ENCODE assay signal across 24 cellular contexts in the genomic region with DNA sequence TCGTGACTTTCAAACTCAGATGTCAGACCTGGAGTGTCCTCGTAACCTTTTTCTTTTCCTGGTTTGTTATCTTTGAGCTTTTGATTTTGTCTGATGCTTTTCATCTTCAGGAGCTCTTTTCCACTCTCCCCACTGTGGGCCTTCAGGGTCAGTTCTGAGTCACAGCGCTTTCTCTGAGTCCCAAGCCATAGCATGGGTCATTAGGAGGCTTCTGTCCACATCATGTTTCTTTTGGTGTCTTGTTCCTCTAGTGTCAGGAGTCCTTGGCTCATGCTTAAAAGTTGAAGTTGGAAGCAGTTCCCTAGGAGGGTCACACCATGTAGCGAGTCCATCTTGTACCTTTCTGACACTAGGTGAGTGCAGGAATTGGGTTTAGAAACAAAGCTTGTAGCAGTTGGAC. TPM values are rescaled to one million over a fixed set of nuclear protein-coding genes. Genes with fewer than 3 reads are reported as not detected.
DNase-seq lines count a peak whose midpoint lies in the region; ATAC-seq and TF ChIP-seq lines count a peak whose summit lies in the region.
"Had no signal": no experiment of that assay in that cellular context is flagged by ENCODE, and none has a peak within 500 bp of the region (broad histone marks: within the 10 kb centered on the region; RNA-seq: fewer than 3 reads in every experiment).

No MANE protein-coding gene starts in this region.

- no peaks in the 10 kb centered on the region for H3K4me1 ChIP-seq in mesodermal cell (ENCODE audit: control insufficient read depth, insufficient read depth, low read length, poor library complexity, severe bottlenecking)
- H3K4me1 ChIP-seq: left ventricle myocardium inferior had no signal

- no peak for DNase-seq in activated naive CD8-positive, alpha-beta T cell treated with anti-CD3 and anti-CD28 coated beads for 36 hours
- DNase-seq in activated naive CD8-positive, alpha-beta T cell treated with anti-CD3 and anti-CD28 coated beads, Interleukin-2, amount 50 U/mL, for 24 hours: no peak
- DNase-seq in activated T-helper 2 cell treated with anti-CD3 and anti-CD28 coated beads, Interferon-gamma antibody, Interleukin-2, Interleukin-4, amounts not matched to agents 10 μg/mL and 5 μg/mL and 100 μg/mL, durations not matched to agents 14 hours and 24 hours and 36 hours (ENCODE audit: low spot score): no peak
- DNase-seq in type B pancreatic cell (ENCODE audit: extremely low spot score, unreplicated experiment) (no peak), NCI-H1417 (lab: John Stamatoyannopoulos, UW) (no peak), HK-2 (ENCODE audit: unreplicated experiment) (no peak)
- DNase-seq: activated CD4-positive, alpha-beta T cell treated with anti-CD3 and anti-CD28 coated beads for 1 hour; C1 segment of cervical spinal cord; effector memory CD4-positive, alpha-beta T cell; esophagus squamous epithelium; HCEC 1CT; hypothalamus; left ventricle myocardium inferior; midbrain; NCI-H1105 treated with DMSO at 0.1 percent for 48 hours; NCI-H2029 treated with DMSO at 0.1 percent for 48 hours; NCI-H226; stimulated activated CD4-positive, alpha-beta T cell treated with anti-CD3 and anti-CD28 coated beads, Interleukin-15, amount 100 ng/mL, for 24 hours; substantia nigra had no signal

- TF ChIP-seq CTCF in type B pancreatic cell (conservative IDR thresholded peaks at IDR 0.05): no peak

- H3K9me3 Mint-ChIP-seq in activated naive CD8-positive, alpha-beta T cell treated with anti-CD3 and anti-CD28 coated beads for 36 hours: no peaks in the 10 kb centered on the region
- H3K9me3 Mint-ChIP-seq in activated naive CD8-positive, alpha-beta T cell treated with anti-CD3 and anti-CD28 coated beads, Interleukin-2, amount 50 U/mL, for 24 hours: no peaks in the 10 kb centered on the region
- H3K9me3 Mint-ChIP-seq in activated T-helper 2 cell treated with anti-CD3 and anti-CD28 coated beads, Interferon-gamma antibody, Interleukin-2, Interleukin-4, amounts not matched to agents 10 μg/mL and 5 μg/mL and 100 μg/mL, durations not matched to agents 14 hours and 24 hours and 36 hours: no peaks in the 10 kb centered on the region
- H3K9me3 Mint-ChIP-seq in type B pancreatic cell: no peaks in the 10 kb centered on the region
- H3K9me3 Mint-ChIP-seq: brain; nephron; T-helper 1 cell treated with Interleukin-12 subunit alpha and Interleukin-12 subunit beta and Interleukin-4 antibody, amounts not matched to agents 30 μg/mL and 1 μg/mL, for 36 hours had no signal

- H3K4me3 ChIP-seq in mesodermal cell (ENCODE audit: extremely low read depth, insufficient read depth, low read length, poor library complexity, severe bottlenecking): no peak overlapping the region
- H3K4me3 ChIP-seq: esophagus squamous epithelium, left ventricle myocardium inferior had no signal

- H3K4me1 Mint-ChIP-seq in activated naive CD8-positive, alpha-beta T cell treated with anti-CD3 and anti-CD28 coated beads for 36 hours: no peaks in the 10 kb centered on the region
- H3K4me1 Mint-ChIP-seq in activated naive CD8-positive, alpha-beta T cell treated with anti-CD3 and anti-CD28 coated beads, Interleukin-2, amount 50 U/mL, for 24 hours: no peaks in the 10 kb centered on the region
- H3K4me1 Mint-ChIP-seq in activated T-helper 2 cell treated with anti-CD3 and anti-CD28 coated beads, Interferon-gamma antibody, Interleukin-2, Interleukin-4, amounts not matched to agents 10 μg/mL and 5 μg/mL and 100 μg/mL, durations not matched to agents 14 hours and 24 hours and 36 hours (ENCODE audit: low read depth): no peaks in the 10 kb centered on the region
- no peaks in the 10 kb centered on the region for H3K4me1 Mint-ChIP-seq in type B pancreatic cell (ENCODE audit: unreplicated experiment)
- H3K4me1 Mint-ChIP-seq: brain, nephron had no signal

- ATAC-seq in activated naive CD8-positive, alpha-beta T cell treated with anti-CD3 and anti-CD28 coated beads, Interleukin-2, amount 50 U/mL, for 24 hours: no peak
- ATAC-seq in HG02938 (IDR thresholded peaks at IDR 0.05; ENCODE audit: unreplicated experiment): no peak

- intact Hi-C loops in activated T-helper 2 cell treated with anti-CD3 and anti-CD28 coated beads, Interferon-gamma antibody, Interleukin-2, Interleukin-4, amounts not matched to agents 10 μg/mL and 5 μg/mL and 100 μg/mL, durations not matched to agents 14 hours and 24 hours and 36 hours (cut with micrococcal nuclease): no loop called here

- H3K27ac Mint-ChIP-seq in activated naive CD8-positive, alpha-beta T cell treated with anti-CD3 and anti-CD28 coated beads for 36 hours: peak overlapping the region; percentile 11
- H3K27ac Mint-ChIP-seq in activated naive CD8-positive, alpha-beta T cell treated with anti-CD3 and anti-CD28 coated beads, Interleukin-2, amount 50 U/mL, for 24 hours: no peak overlapping the region
- peak overlapping the region; percentile 3 for H3K27ac Mint-ChIP-seq in activated T-helper 2 cell treated with anti-CD3 and anti-CD28 coated beads, Interferon-gamma antibody, Interleukin-2, Interleukin-4, amounts not matched to agents 10 μg/mL and 5 μg/mL and 100 μg/mL, durations not matched to agents 14 hours and 24 hours and 36 hours
- H3K27ac Mint-ChIP-seq in type B pancreatic cell: peak overlapping the region; percentile 46
- H3K27ac Mint-ChIP-seq: T-helper 1 cell treated with Interleukin-12 subunit alpha and Interleukin-12 subunit beta and Interleukin-4 antibody, amounts not matched to agents 30 μg/mL and 1 μg/mL, for 36 hours had no signal

- WGBS in mesodermal cell (ENCODE audit: insufficient coverage in 2 of 2), 2 experiments: 95 to 100% methylated on average over 1 to 3 of the region's 4 CpGs

- peaks cover 96% of the 10 kb centered on the region for H3K36me3 ChIP-seq in mesodermal cell (ENCODE audit: control insufficient read depth, insufficient read depth, low read length)

- no peak overlapping the region for H3K4me3 Mint-ChIP-seq in activated naive CD8-positive, alpha-beta T cell treated with anti-CD3 and anti-CD28 coated beads for 36 hours
- no peak overlapping the region for H3K4me3 Mint-ChIP-seq in activated naive CD8-positive, alpha-beta T cell treated with anti-CD3 and anti-CD28 coated beads, Interleukin-2, amount 50 U/mL, for 24 hours
- H3K4me3 Mint-ChIP-seq in activated T-helper 2 cell treated with anti-CD3 and anti-CD28 coated beads, Interferon-gamma antibody, Interleukin-2, Interleukin-4, amounts not matched to agents 10 μg/mL and 5 μg/mL and 100 μg/mL, durations not matched to agents 14 hours and 24 hours and 36 hours (ENCODE audit: low read depth): no peak overlapping the region
- no peak overlapping the region for H3K4me3 Mint-ChIP-seq in type B pancreatic cell
- H3K4me3 Mint-ChIP-seq: brain; nephron; T-helper 1 cell treated with Interleukin-12 subunit alpha and Interleukin-12 subunit beta and Interleukin-4 antibody, amounts not matched to agents 30 μg/mL and 1 μg/mL, for 36 hours had no signal

- no peaks in the 10 kb centered on the region for H3K27me3 Mint-ChIP-seq in activated naive CD8-positive, alpha-beta T cell treated with anti-CD3 and anti-CD28 coated beads for 36 hours
- no peaks in the 10 kb centered on the region for H3K27me3 Mint-ChIP-seq in activated naive CD8-positive, alpha-beta T cell treated with anti-CD3 and anti-CD28 coated beads, Interleukin-2, amount 50 U/mL, for 24 hours
- no peaks in the 10 kb centered on the region for H3K27me3 Mint-ChIP-seq in activated T-helper 2 cell treated with anti-CD3 and anti-CD28 coated beads, Interferon-gamma antibody, Interleukin-2, Interleukin-4, amounts not matched to agents 10 μg/mL and 5 μg/mL and 100 μg/mL, durations not matched to agents 14 hours and 24 hours and 36 hours (ENCODE audit: low read depth)
- H3K27me3 Mint-ChIP-seq in type B pancreatic cell: no peaks in the 10 kb centered on the region

- H3K27ac ChIP-seq in mesodermal cell (ENCODE audit: low read depth, low read length, severe bottlenecking): peak overlapping the region; percentile 36
- H3K27ac ChIP-seq: left ventricle myocardium inferior had no signal

- H3K9me3 ChIP-seq in mesodermal cell (ENCODE audit: control insufficient read depth, low read length): no peaks in the 10 kb centered on the region
- H3K9me3 ChIP-seq: esophagus squamous epithelium, left ventricle myocardium inferior had no signal

- peaks cover 36% of the 10 kb centered on the region for H3K36me3 Mint-ChIP-seq in activated naive CD8-positive, alpha-beta T cell treated with anti-CD3 and anti-CD28 coated beads for 36 hours
- H3K36me3 Mint-ChIP-seq in activated naive CD8-positive, alpha-beta T cell treated with anti-CD3 and anti-CD28 coated beads, Interleukin-2, amount 50 U/mL, for 24 hours (ENCODE audit: low read depth): peaks cover 60% of the 10 kb centered on the region
- H3K36me3 Mint-ChIP-seq in activated T-helper 2 cell treated with anti-CD3 and anti-CD28 coated beads, Interferon-gamma antibody, Interleukin-2, Interleukin-4, amounts not matched to agents 10 μg/mL and 5 μg/mL and 100 μg/mL, durations not matched to agents 14 hours and 24 hours and 36 hours (ENCODE audit: low read depth): peaks cover 72% of the 10 kb centered on the region
- peaks cover 40% of the 10 kb centered on the region for H3K36me3 Mint-ChIP-seq in type B pancreatic cell

RNA-seq across cellular contexts. Expression of gene RAC1, which starts 33.1 kb away (rescaled TPM):
- 100 to 1,000 TPM; 203 TPM for total RNA-seq in activated naive CD8-positive, alpha-beta T cell treated with anti-CD3 and anti-CD28 coated beads for 36 hours
- 174 and 175 TPM in 2 replicates for total RNA-seq in activated T-helper 2 cell treated with anti-CD3 and anti-CD28 coated beads, Interferon-gamma antibody, Interleukin-2, Interleukin-4, amounts not matched to agents 10 μg/mL and 5 μg/mL and 100 μg/mL, durations not matched to agents 14 hours and 24 hours and 36 hours
- 293 TPM for polyA plus RNA-seq in mesodermal cell (2013, experiment 1 of 2)
- 284 TPM for polyA plus RNA-seq in mesodermal cell (2013, experiment 2 of 2)
- total RNA-seq in type B pancreatic cell (ENCODE audit: low replicate concordance): 204 and 253 TPM in 2 replicates

RNA-seq across cellular contexts. Expression of gene DAGLB, which starts 40.3 kb away (rescaled TPM):
- 10 to 100 TPM; 15.7 to 17.1 TPM for total RNA-seq in activated naive CD8-positive, alpha-beta T cell treated with anti-CD3 and anti-CD28 coated beads for 36 hours
- total RNA-seq in activated T-helper 2 cell treated with anti-CD3 and anti-CD28 coated beads, Interferon-gamma antibody, Interleukin-2, Interleukin-4, amounts not matched to agents 10 μg/mL and 5 μg/mL and 100 μg/mL, durations not matched to agents 14 hours and 24 hours and 36 hours: 21.8 and 22.3 TPM in 2 replicates
- polyA plus RNA-seq in mesodermal cell (2013, experiment 1 of 2): 14.7 TPM
- polyA plus RNA-seq in mesodermal cell (2013, experiment 2 of 2): 13.1 TPM
- total RNA-seq in type B pancreatic cell (ENCODE audit: low replicate concordance): 21.2 and 27.0 TPM in 2 replicates

RNA-seq across cellular contexts. Expression of gene FAM220A, which starts 58.7 kb away (rescaled TPM):
- 10 to 100 TPM; 13.7 to 15.5 TPM for total RNA-seq in activated naive CD8-positive, alpha-beta T cell treated with anti-CD3 and anti-CD28 coated beads for 36 hours
- 7.6 and 8.9 TPM in 2 replicates for total RNA-seq in activated T-helper 2 cell treated with anti-CD3 and anti-CD28 coated beads, Interferon-gamma antibody, Interleukin-2, Interleukin-4, amounts not matched to agents 10 μg/mL and 5 μg/mL and 100 μg/mL, durations not matched to agents 14 hours and 24 hours and 36 hours
- polyA plus RNA-seq in mesodermal cell (2013, experiment 1 of 2): 20.4 TPM
- polyA plus RNA-seq in mesodermal cell (2013, experiment 2 of 2): 21.9 TPM
- 22.0 and 23.2 TPM in 2 replicates for total RNA-seq in type B pancreatic cell (ENCODE audit: low replicate concordance)
